ENCODE assay signal across 8 cellular contexts in the genomic region with DNA sequence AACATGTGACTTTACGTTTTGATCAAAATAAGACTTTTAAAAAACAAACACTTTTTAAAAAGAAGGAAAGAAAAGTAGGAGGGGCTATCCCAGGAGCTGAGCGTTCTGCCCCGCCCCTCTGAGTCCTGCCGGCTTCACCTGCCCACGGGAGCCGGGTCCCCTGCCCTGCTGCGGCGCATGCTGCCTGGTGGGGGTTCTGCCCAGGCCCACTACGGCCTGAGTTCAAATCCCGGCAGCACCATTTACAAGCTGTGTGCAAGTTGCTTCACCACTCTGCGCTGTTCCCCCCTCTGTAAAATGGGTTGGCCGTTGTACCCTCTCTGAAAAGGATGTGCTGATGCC. TPM values are rescaled to one million over a fixed set of nuclear protein-coding genes. Genes with fewer than 3 reads are reported as not detected.
A peak's percentile ranks its signal among the peaks of the same experiment; 100 is the strongest.
DNase-seq lines count a peak whose midpoint lies in the region; ATAC-seq and TF ChIP-seq lines count a peak whose summit lies in the region.

No MANE protein-coding gene starts in this region.

- no peaks in the 10 kb centered on the region for H3K9me3 ChIP-seq in adrenal gland (replicated peaks in 1 of 3)
- no peaks in the 10 kb centered on the region for H3K9me3 ChIP-seq in iPS-18a (ENCODE audit: control insufficient read depth, low read depth, low read length)

- H3K27ac ChIP-seq in adrenal gland, result peak overlapping the region in 4 of 5 donors; percentile 34 to 81 (median 47)
- no peak overlapping the region for H3K27ac ChIP-seq in iPS-18a (ENCODE audit: low read length)

- H3K36me3 ChIP-seq in adrenal gland (replicated peaks in 1 of 2), result peaks cover 0 to 23% of the 10 kb centered on the region in 2 donors
- H3K36me3 ChIP-seq in iPS-18a (ENCODE audit: control insufficient read depth, low read depth, low read length), result no peaks in the 10 kb centered on the region

- peak overlapping the region; percentile 76 for H3K27ac Mint-ChIP-seq in stimulated activated memory B cell treated with anti-CD40 and anti-IgM and Interleukin-4, amounts not matched to agents 10 μg/mL and 1 μg/mL and 100 μg/mL, for 72 hours

- peak in 1 of 7 donors; percentile 53 for DNase-seq in adrenal gland
- DNase-seq in H4 (ENCODE audit: low spot score), result no peak
- no peak for DNase-seq in GM20000 (ENCODE audit: low spot score)

- peaks cover 33% of the 10 kb centered on the region for H3K4me1 Mint-ChIP-seq in stimulated activated memory B cell treated with anti-CD40 and anti-IgM and Interleukin-4, amounts not matched to agents 10 μg/mL and 1 μg/mL and 100 μg/mL, for 72 hours

- no peak for TF ChIP-seq CTCF in adrenal gland (IDR thresholded peaks at IDR 0.05)
- no peak for TF ChIP-seq CTCF in GM20000 (IDR thresholded peaks at IDR 0.05; ENCODE audit: extremely low read depth, missing control alignments)

- TF ChIP-seq POLR2A in adrenal gland (IDR thresholded peaks at IDR 0.05), result no peak

- ATAC-seq in HG02870 (IDR thresholded peaks at IDR 0.05; ENCODE audit: unreplicated experiment) (peak; percentile 11), HG03196 (IDR thresholded peaks at IDR 0.05; ENCODE audit: unreplicated experiment) (no peak), HG02678 (IDR thresholded peaks at IDR 0.05; ENCODE audit: unreplicated experiment) (no peak)
- ATAC-seq in stimulated activated memory B cell treated with anti-CD40 and anti-IgM and Interleukin-4, amounts not matched to agents 10 μg/mL and 1 μg/mL and 100 μg/mL, for 72 hours, result peak; percentile 44

- peaks cover 9% of the 10 kb centered on the region for H3K36me3 Mint-ChIP-seq in stimulated activated memory B cell treated with anti-CD40 and anti-IgM and Interleukin-4, amounts not matched to agents 10 μg/mL and 1 μg/mL and 100 μg/mL, for 72 hours

- H3K9me3 Mint-ChIP-seq in stimulated activated memory B cell treated with anti-CD40 and anti-IgM and Interleukin-4, amounts not matched to agents 10 μg/mL and 1 μg/mL and 100 μg/mL, for 72 hours, result no peaks in the 10 kb centered on the region

- intact Hi-C loops in adrenal gland (cut with DNase I), result no loop called here

- H3K4me1 ChIP-seq in adrenal gland (replicated peaks in 1 of 2), result peaks cover 17 to 66% of the 10 kb centered on the region in 2 donors
- H3K4me1 ChIP-seq in iPS-18a (ENCODE audit: control insufficient read depth, low read depth, low read length), result peaks cover 22% of the 10 kb centered on the region

- H3K4me3 ChIP-seq in adrenal gland, result peak overlapping the region in 2 of 4 donors; percentile 31 to 64
- peak overlapping the region; percentile 43 for H3K4me3 ChIP-seq in iPS-18a (ENCODE audit: low read length)

- WGBS in adrenal gland, 4 donors, result 43 to 53% (median 50%) methylated on average over 8 to 12 of the region's 12 CpGs

- H3K27me3 ChIP-seq in adrenal gland (no peaks in the 10 kb centered on the region), iPS-18a (ENCODE audit: control insufficient read depth, insufficient read depth, low read length) (peaks cover 15% of the 10 kb centered on the region)

- H3K27me3 Mint-ChIP-seq in stimulated activated memory B cell treated with anti-CD40 and anti-IgM and Interleukin-4, amounts not matched to agents 10 μg/mL and 1 μg/mL and 100 μg/mL, for 72 hours, result no peaks in the 10 kb centered on the region

- no peak overlapping the region for H3K9ac ChIP-seq in iPS-18a (ENCODE audit: low read length)

- peak overlapping the region; percentile 61 for H3K4me3 Mint-ChIP-seq in stimulated activated memory B cell treated with anti-CD40 and anti-IgM and Interleukin-4, amounts not matched to agents 10 μg/mL and 1 μg/mL and 100 μg/mL, for 72 hours

RNA-seq across cellular contexts. Expression of a gene that starts 31.1 kb away (rescaled TPM):
- 100 to 1,000 TPM; 152 to 735 (median 374) TPM for total RNA-seq in adrenal gland
- 100 to 1,000 TPM in 2 of 3 donors, 10 to 100 TPM in 1; 78.5 to 432 (median 180) TPM for polyA plus RNA-seq in adrenal gland
- 125 and 137 TPM in 2 replicates for total RNA-seq in H4 (2014; rRNA removed; shearing (Covaris generic))

Comparison
In these comparisons a context has a peak if more than half of its experiments do, and no peak if none do; other contexts are left out.
1. ATAC-seq: peak in HG02870 (single experiment) and stimulated activated memory B cell treated with anti-CD40 and anti-IgM and Interleukin-4, amounts not matched to agents 10 μg/mL and 1 μg/mL and 100 μg/mL, for 72 hours (single experiment); none in HG03196 (single experiment) and HG02678 (single experiment).